In genomic region chr11:118206612-118207031, GRCh38 we compare ENCODE assay signal across 9 cellular contexts.
DNase-seq lines count a peak whose midpoint lies in the region; ATAC-seq and TF ChIP-seq lines count a peak whose summit lies in the region.
"Had no signal": no experiment of that assay in that cellular context is flagged by ENCODE, and none has a peak within 500 bp of the region (broad histone marks: within the 10 kb centered on the region; RNA-seq: fewer than 3 reads in every experiment).

No MANE protein-coding gene starts in this region.

- no peak for TF ChIP-seq CTCF in neutrophil (IDR thresholded peaks at IDR 0.05)
- TF ChIP-seq CTCF in GM10266 (IDR thresholded peaks at IDR 0.05; ENCODE audit: control insufficient read depth, insufficient read depth, low read depth, missing control alignments) = no peak

- H3K9me3 Mint-ChIP-seq in central memory CD8-positive, alpha-beta T cell = no peaks in the 10 kb centered on the region

- H3K9me3 ChIP-seq in neutrophil = no peaks in the 10 kb centered on the region

- peak overlapping the region; percentile 5 to 42 for H3K4me3 ChIP-seq in neutrophil (ENCODE audit: low read depth in 1 of 2, low read length in 1 of 2)

- H3K4me1 Mint-ChIP-seq in central memory CD8-positive, alpha-beta T cell = peaks cover 38% of the 10 kb centered on the region

- ATAC-seq in central memory CD8-positive, alpha-beta T cell (replicated peaks; ENCODE audit: extremely low read depth, poor library complexity, severe bottlenecking) = no peak
- no peak for ATAC-seq in GM21717 (IDR thresholded peaks at IDR 0.05; ENCODE audit: unreplicated experiment)

- DNase-seq in GF-D8 (lab: John Stamatoyannopoulos, UW) (peak; percentile 89), NCI-H524 (lab: John Stamatoyannopoulos, UW) (peak; percentile 2 to 56), GM10266 (ENCODE audit: extremely low spot score) (no peak), NCI-H446 treated with DMSO at 0.1 percent for 48 hours (lab: John Stamatoyannopoulos, UW) (no peak)
- DNase-seq in central memory CD8-positive, alpha-beta T cell (ENCODE audit: low spot score in 2 of 2) = no peak
- DNase-seq: NCI-H1417 had no signal

- H3K27ac ChIP-seq in neutrophil = peak overlapping the region; percentile 69

- peaks cover 100% of the 10 kb centered on the region for H3K36me3 ChIP-seq in neutrophil

- peak overlapping the region; percentile 39 for H3K4me3 Mint-ChIP-seq in central memory CD8-positive, alpha-beta T cell

- H3K27ac Mint-ChIP-seq in central memory CD8-positive, alpha-beta T cell (ENCODE audit: low read depth) = peak overlapping the region; percentile 77
- H3K27ac Mint-ChIP-seq: progenitor cell of endocrine pancreas had no signal

- peaks cover 20% of the 10 kb centered on the region for H3K36me3 Mint-ChIP-seq in central memory CD8-positive, alpha-beta T cell (ENCODE audit: insufficient read depth)

- H3K4me1 ChIP-seq in neutrophil (ENCODE audit: control insufficient read depth in 1 of 2, insufficient read depth in 1 of 2, low read depth in 1 of 2, low read length in 1 of 2) = peaks cover 99 to 100% of the 10 kb centered on the region in 2 experiments

- no peaks in the 10 kb centered on the region for H3K27me3 ChIP-seq in neutrophil

- H3K27me3 Mint-ChIP-seq in central memory CD8-positive, alpha-beta T cell = no peaks in the 10 kb centered on the region
- H3K27me3 Mint-ChIP-seq: progenitor cell of endocrine pancreas had no signal

Comparison
In these comparisons a context has a peak if more than half of its experiments do, and no peak if none do; other contexts are left out.
1. DNase-seq: peak in GF-D8 (single experiment) and NCI-H524 (2 of 2); none in central memory CD8-positive, alpha-beta T cell (0 of 2), GM10266 (single experiment) and NCI-H446 treated with DMSO at 0.1 percent for 48 hours (single experiment).